27 cellular contexts compared by ENCODE assay signal in the genomic region with DNA sequence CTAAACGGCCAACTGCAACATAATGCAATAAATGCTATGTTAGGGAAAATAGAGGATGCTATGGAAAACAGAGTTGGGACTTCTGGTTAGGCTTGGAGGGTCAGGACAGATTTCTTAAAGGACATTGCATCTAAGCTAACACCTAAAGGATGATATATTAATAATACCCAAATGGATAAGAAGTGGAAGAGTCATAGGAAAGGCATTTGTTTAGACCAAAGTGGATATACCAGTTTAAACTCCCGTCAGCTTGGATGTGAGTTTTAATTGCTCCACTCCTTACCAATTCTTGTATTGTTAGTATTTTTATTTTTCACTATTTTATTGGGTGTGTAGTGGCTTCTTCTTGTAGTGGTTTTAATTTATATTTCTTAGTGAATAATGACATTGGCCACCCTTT.
"Had no signal": no experiment of that assay in that cellular context is flagged by ENCODE, and none has a peak within 500 bp of the region (broad histone marks: within the 10 kb centered on the region; RNA-seq: fewer than 3 reads in every experiment).

No MANE protein-coding gene starts in this region.

- H3K27me3 Mint-ChIP-seq: activated naive CD4-positive, alpha-beta T cell treated with anti-CD3 and anti-CD28 coated beads, Interleukin-2, amount 50 U/mL, for 24 hours; T-helper 17 cell had no signal

- H3K4me3 ChIP-seq: body of pancreas, gastrocnemius medialis, lower lobe of right lung, sigmoid colon, smooth muscle cell, thoracic aorta had no signal

- DNase-seq: activated CD4-positive, alpha-beta T cell treated with anti-CD3 and anti-CD28 coated beads, Interleukin-2, amount 10 ng/mL, durations not matched to agents 7 days and 5 days; activated CD8-positive, alpha-beta memory T cell treated with anti-CD3 and anti-CD28 coated beads, Interleukin-2, amount 10 ng/mL, durations not matched to agents 7 days and 5 days; activated CD8-positive, alpha-beta T cell treated with anti-CD3 and anti-CD28 coated beads for 36 hours; activated gamma-delta T cell; anterior cingulate cortex; body of pancreas; erythroblast; gastrocnemius medialis; head of caudate nucleus; hypothalamus; left colon; lower lobe of right lung; naive thymus-derived CD4-positive, alpha-beta T cell; occipital lobe; posterior cingulate gyrus; retina; sigmoid colon; stimulated activated CD4-positive, alpha-beta T cell treated with anti-CD3 and anti-CD28 coated beads, Interleukin-2, amount 100 ng/mL, for 48 hours; stimulated activated CD8-positive, alpha-beta memory T cell treated with anti-CD3 and anti-CD28 coated beads, Interleukin-4, amount 100 ng/mL, for 48 hours; stimulated activated naive CD4-positive, alpha-beta T cell; T-helper 17 cell had no signal

- H3K27ac Mint-ChIP-seq: activated CD4-positive, alpha-beta T cell treated with anti-CD3 and anti-CD28 coated beads, Interleukin-2, amount 10 ng/mL, durations not matched to agents 7 days and 5 days; activated CD8-positive, alpha-beta memory T cell treated with anti-CD3 and anti-CD28 coated beads, Interleukin-2, amount 10 ng/mL, durations not matched to agents 7 days and 5 days; activated CD8-positive, alpha-beta T cell treated with anti-CD3 and anti-CD28 coated beads for 36 hours; activated naive CD4-positive, alpha-beta T cell treated with anti-CD3 and anti-CD28 coated beads, Interleukin-2, amount 50 U/mL, for 24 hours; activated T-helper 1 cell treated with anti-CD3 and anti-CD28 coated beads, Interleukin-12 subunit alpha, Interleukin-12 subunit beta, Interleukin-2, Interleukin-4 antibody, amounts not matched to agents 30 ng/mL and 10 ng/mL and 1 ng/mL, durations not matched to agents 14 hours and 24 hours and 36 hours; naive thymus-derived CD4-positive, alpha-beta T cell; T-helper 17 cell had no signal

- H3K9me3 ChIP-seq: body of pancreas, gastrocnemius medialis, lower lobe of right lung, sigmoid colon, thoracic aorta had no signal

- H3K4me1 Mint-ChIP-seq: activated CD4-positive, alpha-beta T cell treated with anti-CD3 and anti-CD28 coated beads, Interleukin-2, amount 10 ng/mL, durations not matched to agents 7 days and 5 days; activated CD8-positive, alpha-beta memory T cell treated with anti-CD3 and anti-CD28 coated beads, Interleukin-2, amount 10 ng/mL, durations not matched to agents 7 days and 5 days; activated naive CD4-positive, alpha-beta T cell treated with anti-CD3 and anti-CD28 coated beads, Interleukin-2, amount 50 U/mL, for 24 hours; naive thymus-derived CD4-positive, alpha-beta T cell had no signal

- H3K27me3 ChIP-seq: body of pancreas, gastrocnemius medialis, sigmoid colon had no signal

- H3K36me3 Mint-ChIP-seq: activated CD8-positive, alpha-beta memory T cell treated with anti-CD3 and anti-CD28 coated beads, Interleukin-2, amount 10 ng/mL, durations not matched to agents 7 days and 5 days; activated naive CD4-positive, alpha-beta T cell treated with anti-CD3 and anti-CD28 coated beads, Interleukin-2, amount 50 U/mL, for 24 hours; naive thymus-derived CD4-positive, alpha-beta T cell had no signal

- H3K9me3 Mint-ChIP-seq: activated CD4-positive, alpha-beta T cell treated with anti-CD3 and anti-CD28 coated beads, Interleukin-2, amount 10 ng/mL, durations not matched to agents 7 days and 5 days; activated CD8-positive, alpha-beta T cell treated with anti-CD3 and anti-CD28 coated beads for 36 hours; activated naive CD4-positive, alpha-beta T cell treated with anti-CD3 and anti-CD28 coated beads, Interleukin-2, amount 50 U/mL, for 24 hours; activated T-helper 1 cell treated with anti-CD3 and anti-CD28 coated beads, Interleukin-12 subunit alpha, Interleukin-12 subunit beta, Interleukin-2, Interleukin-4 antibody, amounts not matched to agents 30 ng/mL and 10 ng/mL and 1 ng/mL, durations not matched to agents 14 hours and 24 hours and 36 hours; neural crest cell had no signal

- H3K4me1 ChIP-seq: body of pancreas, gastrocnemius medialis, lower lobe of right lung, sigmoid colon had no signal

- ATAC-seq: activated CD4-positive, CD25-positive, alpha-beta regulatory T cell treated with anti-CD3 and anti-CD28 coated beads, Interleukin-2, amount 50 U/mL, for 24 hours; activated CD8-positive, alpha-beta memory T cell treated with anti-CD3 and anti-CD28 coated beads, Interleukin-2, amount 10 ng/mL, durations not matched to agents 7 days and 5 days; activated CD8-positive, alpha-beta T cell treated with anti-CD3 and anti-CD28 coated beads for 36 hours; body of pancreas; gastrocnemius medialis; left colon; lower lobe of right lung; naive thymus-derived CD4-positive, alpha-beta T cell; T-helper 17 cell had no signal

- H3K36me3 ChIP-seq: gastrocnemius medialis, lower lobe of right lung, thoracic aorta had no signal

- H3K27ac ChIP-seq: body of pancreas, gastrocnemius medialis, lower lobe of right lung, sigmoid colon, thoracic aorta had no signal

- H3K4me2 ChIP-seq: smooth muscle cell had no signal

- H3K4me3 Mint-ChIP-seq: activated CD4-positive, alpha-beta T cell treated with anti-CD3 and anti-CD28 coated beads, Interleukin-2, amount 10 ng/mL, durations not matched to agents 7 days and 5 days; activated CD8-positive, alpha-beta memory T cell treated with anti-CD3 and anti-CD28 coated beads, Interleukin-2, amount 10 ng/mL, durations not matched to agents 7 days and 5 days; activated CD8-positive, alpha-beta T cell treated with anti-CD3 and anti-CD28 coated beads for 36 hours; activated naive CD4-positive, alpha-beta T cell treated with anti-CD3 and anti-CD28 coated beads, Interleukin-2, amount 50 U/mL, for 24 hours; activated T-helper 1 cell treated with anti-CD3 and anti-CD28 coated beads, Interleukin-12 subunit alpha, Interleukin-12 subunit beta, Interleukin-2, Interleukin-4 antibody, amounts not matched to agents 30 ng/mL and 10 ng/mL and 1 ng/mL, durations not matched to agents 14 hours and 24 hours and 36 hours; naive thymus-derived CD4-positive, alpha-beta T cell; neural crest cell; T-helper 17 cell had no signal
